8 cellular contexts compared by ENCODE assay signal in the genomic region with DNA sequence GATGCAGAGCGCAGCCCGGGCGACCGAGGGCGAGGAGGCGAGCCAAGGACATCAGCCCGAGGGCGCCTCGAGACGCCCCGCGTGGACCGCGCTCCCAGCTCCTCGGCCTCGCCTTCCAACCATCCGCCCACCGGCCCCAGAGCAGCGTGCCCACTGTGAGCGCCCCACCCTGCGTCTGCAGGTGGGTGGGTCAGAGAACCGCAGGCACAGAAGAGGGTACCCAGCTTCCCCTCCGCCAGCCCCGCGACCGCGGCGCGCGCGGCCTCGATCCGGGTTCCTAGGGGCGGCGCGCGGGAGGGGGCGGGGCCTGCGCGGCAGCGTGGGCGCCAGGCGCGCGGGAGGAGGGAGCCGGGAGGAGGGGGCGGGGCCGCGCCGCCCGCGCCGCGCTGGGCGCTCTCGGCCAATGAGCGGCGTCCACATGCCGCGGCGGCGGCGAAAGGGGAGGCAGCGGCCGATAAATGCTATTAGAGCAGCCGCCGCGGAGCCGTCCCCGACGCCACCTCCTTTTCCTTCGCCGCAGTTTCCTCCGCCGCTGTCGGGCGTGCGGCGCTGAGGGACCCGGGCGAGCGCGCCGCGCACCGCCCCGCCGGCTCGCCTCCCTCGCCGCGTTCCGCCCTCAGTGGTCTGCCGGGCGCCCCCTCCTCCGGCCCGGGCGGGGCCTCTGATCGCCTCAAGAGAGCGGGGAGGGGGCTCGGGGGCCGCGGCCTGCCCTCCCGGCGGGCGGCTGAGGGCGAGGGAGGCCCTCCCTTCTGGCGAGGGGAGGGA. TPM values are rescaled to one million over a fixed set of nuclear protein-coding genes. Genes with fewer than 3 reads are reported as not detected.
DNase-seq lines count a peak whose midpoint lies in the region; ATAC-seq and TF ChIP-seq lines count a peak whose summit lies in the region.

Gene ATP2A2, plus strand, starts transcription at position 464 of the 765 bp plus-strand sequence. CDS start 543 bp downstream, outside the sequence.

- TF ChIP-seq POLR2A in GM19099 (IDR thresholded peaks at IDR 0.05; ENCODE audit: extremely low read depth, insufficient read length, low read depth) = peak; percentile 96

- no peaks in the 10 kb centered on the region for H3K27me3 ChIP-seq in kidney epithelial cell (ENCODE audit: control insufficient read depth, insufficient read depth, low read length)

- peak within 1 kb of the TSS; percentile 83 for H3K4me3 ChIP-seq in kidney epithelial cell (ENCODE audit: low read depth, low read length)

- TF ChIP-seq CTCF in kidney epithelial cell (IDR thresholded peaks at IDR 0.05; ENCODE audit: insufficient read depth, low read length, poor library complexity, severe bottlenecking) = no peak

- H3K36me3 ChIP-seq in kidney epithelial cell (ENCODE audit: control insufficient read depth, insufficient read depth, low read length) = no peaks in the 10 kb centered on the region

- DNase-seq in AML-193 (lab: John Stamatoyannopoulos, UW) (peak; percentile 81 to 83), NCI-H460 (ENCODE audit: extremely low read depth, low read depth) (peak; percentile 89), cerebellum (ENCODE audit: low spot score) (peak; percentile 97), kidney epithelial cell (ENCODE audit: low read depth) (peak; percentile 37)
- peak; percentile 86 for DNase-seq in activated CD4-positive, alpha-beta T cell treated with anti-CD3 and anti-CD28 coated beads for 1 hour
- DNase-seq in stimulated activated CD4-positive, alpha-beta T cell treated with anti-CD3 and anti-CD28 coated beads, Interleukin-15, amount 100 ng/mL, for 24 hours = peak; percentile 92

- ATAC-seq in HG03354 (IDR thresholded peaks at IDR 0.05; ENCODE audit: poor library complexity, severe bottlenecking, unreplicated experiment) = peak; percentile 77

RNA-seq across cellular contexts. Expression of gene ATP2A2, which starts in this region (rescaled TPM):
- total RNA-seq in NCI-H460 (2014; rRNA removed; shearing (Covaris generic)) = 130 and 150 TPM in 2 replicates
- polyA plus RNA-seq in NCI-H460 (2014; cell fraction: nucleus; rRNA removed) = 108 and 140 TPM in 2 replicates
- total RNA-seq in cerebellum (156 TPM), kidney epithelial cell (128 and 143 TPM in 2 replicates)

Comparison
In these comparisons a context has a peak if more than half of its experiments do, and no peak if none do; other contexts are left out.
1. Peak in every context shown above with its lines: DNase-seq, ATAC-seq and H3K4me3 ChIP-seq.
2. DNase-seq: peak in every context shown above with its lines; median percentile 97 in cerebellum; 92 in stimulated activated CD4-positive, alpha-beta T cell treated with anti-CD3 and anti-CD28 coated beads, Interleukin-15, amount 100 ng/mL, for 24 hours; 89 in NCI-H460; 86 in activated CD4-positive, alpha-beta T cell treated with anti-CD3 and anti-CD28 coated beads for 1 hour; 82 in AML-193; 37 in kidney epithelial cell.